ENCODE assay signal across 37 cellular contexts in the genomic region with DNA sequence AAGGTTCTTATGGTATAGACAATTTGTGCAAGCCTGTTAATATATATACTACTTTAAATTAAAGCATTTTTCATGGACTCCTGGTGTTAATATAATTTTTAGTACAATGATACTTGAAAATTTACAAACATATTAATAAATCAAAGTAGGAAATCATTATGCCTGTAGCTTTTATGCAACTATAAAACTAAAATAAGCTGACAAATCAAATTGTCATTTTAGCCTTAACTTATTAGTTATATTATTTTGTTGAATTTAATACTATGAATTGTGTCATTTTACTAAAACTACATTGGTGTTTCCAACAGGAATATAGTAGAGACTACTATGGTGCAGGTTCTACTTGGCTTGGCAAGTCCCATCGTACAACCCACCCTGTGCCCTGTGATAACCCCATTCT.
"Had no signal": no experiment of that assay in that cellular context is flagged by ENCODE, and none has a peak within 500 bp of the region (broad histone marks: within the 10 kb centered on the region; RNA-seq: fewer than 3 reads in every experiment).

No MANE protein-coding gene starts in this region.

- H3K4me1 Mint-ChIP-seq: activated B cell treated with CpG ODN at 0.5 μM for 24 hours; activated T-helper 17 cell treated with anti-CD3 and anti-CD28 coated beads, Interleukin-2, amount 50 U/mL, for 72 hours had no signal

- H3K27me3 ChIP-seq: adrenal gland, body of pancreas, brain microvascular endothelial cell, breast epithelium had no signal

- H3K36me3 Mint-ChIP-seq: activated CD4-positive, alpha-beta memory T cell treated with anti-CD3 and anti-CD28 coated beads for 36 hours; activated naive CD8-positive, alpha-beta T cell treated with anti-CD3 and anti-CD28 coated beads for 36 hours had no signal

- H3K9me3 Mint-ChIP-seq: activated B cell treated with CpG ODN at 0.5 μM for 24 hours; activated CD4-positive, alpha-beta memory T cell treated with anti-CD3 and anti-CD28 coated beads for 36 hours; activated CD4-positive, alpha-beta T cell treated with anti-CD3 and anti-CD28 coated beads, Interleukin-2, amount 10 ng/mL, durations not matched to agents 24 days and 14 days; activated CD8-positive, alpha-beta T cell treated with anti-CD3 and anti-CD28 coated beads for 36 hours; activated naive CD4-positive, alpha-beta T cell treated with anti-CD3 and anti-CD28 coated beads for 36 hours; activated naive CD4-positive, alpha-beta T cell treated with anti-CD3 and anti-CD28 coated beads, Interleukin-2, amount 50 U/mL, for 72 hours; activated T-cell treated with anti-CD3 and anti-CD28 coated beads, Interleukin-2, amount 50 U/mL, for 4 hours; activated T-cell treated with anti-CD3 and anti-CD28 coated beads, Interleukin-2, amount 50 U/mL, for 72 hours; activated T-helper 1 cell treated with anti-CD3 and anti-CD28 coated beads, Interleukin-12 subunit alpha, Interleukin-12 subunit beta, Interleukin-2, Interleukin-4 antibody, amounts not matched to agents 30 ng/mL and 10 ng/mL and 1 ng/mL, durations not matched to agents 14 hours and 24 hours and 36 hours; activated T-helper 17 cell treated with anti-CD3 and anti-CD28 coated beads, Interleukin-2, amount 50 U/mL, for 72 hours; T-helper 1 cell treated with Interleukin-12 subunit alpha and Interleukin-12 subunit beta and Interleukin-4 antibody, amounts not matched to agents 30 μg/mL and 1 μg/mL, for 36 hours; T-helper 2 cell treated with Interferon-gamma antibody and Interleukin-4, amounts not matched to agents 5 μg/mL and 100 μg/mL, for 36 hours had no signal

- FAIRE-seq: astrocyte, TTC549 had no signal

- H3K9me3 ChIP-seq: adrenal gland, body of pancreas had no signal

- H3K36me3 ChIP-seq: adrenal gland, brain microvascular endothelial cell, breast epithelium had no signal

- DNase-seq: activated B cell treated with CpG ODN at 0.5 μM for 24 hours; activated CD4-positive, alpha-beta memory T cell treated with anti-CD3 and anti-CD28 coated beads for 36 hours; activated CD4-positive, alpha-beta T cell treated with anti-CD3 and anti-CD28 coated beads for 4 hours; activated CD4-positive, alpha-beta T cell treated with anti-CD3 and anti-CD28 coated beads, Interleukin-2, amount 10 ng/mL, durations not matched to agents 24 days and 14 days; activated CD4-positive, alpha-beta T cell treated with anti-CD3 and anti-CD28 coated beads, Interleukin-2, amount 50 U/mL, for 1 hour; activated CD4-positive, alpha-beta T cell treated with anti-CD3 and anti-CD28 coated beads, Interleukin-2, amount 50 U/mL, for 4 hours; activated CD4-positive, CD25-positive, alpha-beta regulatory T cell treated with anti-CD3 and anti-CD28 coated beads, Interleukin-2, amount 50 U/mL, for 72 hours; activated CD8-positive, alpha-beta memory T cell treated with anti-CD3 and anti-CD28 coated beads, Interleukin-2, amount 50 U/mL, for 4 hours; activated CD8-positive, alpha-beta T cell treated with anti-CD3 and anti-CD28 coated beads for 36 hours; activated effector memory CD4-positive, alpha-beta T cell treated with anti-CD3 and anti-CD28 coated beads, Interleukin-2, amount 50 U/mL, for 16 hours; activated gamma-delta T cell treated with Interleukin-2 at 50 U/mL for 16 hours; activated naive CD4-positive, alpha-beta T cell; activated naive CD4-positive, alpha-beta T cell treated with anti-CD3 and anti-CD28 coated beads for 36 hours; activated naive CD4-positive, alpha-beta T cell treated with anti-CD3 and anti-CD28 coated beads, Interleukin-2, amount 50 U/mL, for 16 hours; activated naive CD8-positive, alpha-beta T cell treated with anti-CD3 and anti-CD28 coated beads for 36 hours; activated T-cell treated with anti-CD3 and anti-CD28 coated beads for 4 hours; activated T-cell treated with anti-CD3 and anti-CD28 coated beads, Interleukin-2, amount 50 U/mL, for 1 hour; activated T-cell treated with anti-CD3 and anti-CD28 coated beads, Interleukin-2, amount 50 U/mL, for 4 hours; activated T-cell treated with anti-CD3 and anti-CD28 coated beads, Interleukin-2, amount 50 U/mL, for 72 hours; adrenal gland; amniotic stem cell; aorta; body of pancreas; brain microvascular endothelial cell; central memory CD4-positive, alpha-beta T cell; T-helper 1 cell; T-helper 2 cell; T-helper 9 cell had no signal

- H3K27ac Mint-ChIP-seq: activated B cell treated with CpG ODN at 0.5 μM for 24 hours; activated CD4-positive, alpha-beta memory T cell treated with anti-CD3 and anti-CD28 coated beads for 36 hours; activated CD4-positive, alpha-beta T cell treated with anti-CD3 and anti-CD28 coated beads, Interleukin-2, amount 10 ng/mL, durations not matched to agents 24 days and 14 days; activated CD8-positive, alpha-beta T cell treated with anti-CD3 and anti-CD28 coated beads for 36 hours; activated naive CD4-positive, alpha-beta T cell treated with anti-CD3 and anti-CD28 coated beads for 36 hours; activated naive CD4-positive, alpha-beta T cell treated with anti-CD3 and anti-CD28 coated beads, Interleukin-2, amount 50 U/mL, for 72 hours; activated T-cell treated with anti-CD3 and anti-CD28 coated beads, Interleukin-2, amount 50 U/mL, for 72 hours; activated T-helper 1 cell treated with anti-CD3 and anti-CD28 coated beads, Interleukin-12 subunit alpha, Interleukin-12 subunit beta, Interleukin-2, Interleukin-4 antibody, amounts not matched to agents 30 ng/mL and 10 ng/mL and 1 ng/mL, durations not matched to agents 14 hours and 24 hours and 36 hours; activated T-helper 17 cell treated with anti-CD3 and anti-CD28 coated beads, Interleukin-2, amount 50 U/mL, for 72 hours; T-helper 1 cell treated with Interleukin-12 subunit alpha and Interleukin-12 subunit beta and Interleukin-4 antibody, amounts not matched to agents 30 μg/mL and 1 μg/mL, for 36 hours; T-helper 2 cell treated with Interferon-gamma antibody and Interleukin-4, amounts not matched to agents 5 μg/mL and 100 μg/mL, for 36 hours had no signal

- H3K27ac ChIP-seq: adrenal gland, body of pancreas, brain microvascular endothelial cell, breast epithelium, VCaP had no signal

- H3K4me3 ChIP-seq: adrenal gland, body of pancreas, breast epithelium had no signal

- H3K4me1 ChIP-seq: adrenal gland, breast epithelium had no signal

- ATAC-seq: activated CD8-positive, alpha-beta T cell treated with anti-CD3 and anti-CD28 coated beads for 36 hours; activated naive CD4-positive, alpha-beta T cell treated with anti-CD3 and anti-CD28 coated beads, Interleukin-2, amount 50 U/mL, for 72 hours; activated T-cell treated with anti-CD3 and anti-CD28 coated beads, Interleukin-2, amount 50 U/mL, for 4 hours; activated T-cell treated with anti-CD3 and anti-CD28 coated beads, Interleukin-2, amount 50 U/mL, for 72 hours; activated T-helper 17 cell treated with anti-CD3 and anti-CD28 coated beads, Interleukin-2, amount 50 U/mL, for 72 hours; body of pancreas had no signal

- H3K4me3 Mint-ChIP-seq: activated B cell treated with CpG ODN at 0.5 μM for 24 hours; activated CD4-positive, alpha-beta memory T cell treated with anti-CD3 and anti-CD28 coated beads for 36 hours; activated CD4-positive, alpha-beta T cell treated with anti-CD3 and anti-CD28 coated beads, Interleukin-2, amount 10 ng/mL, durations not matched to agents 24 days and 14 days; activated CD8-positive, alpha-beta T cell treated with anti-CD3 and anti-CD28 coated beads for 36 hours; activated T-cell treated with anti-CD3 and anti-CD28 coated beads, Interleukin-2, amount 50 U/mL, for 4 hours; activated T-helper 17 cell treated with anti-CD3 and anti-CD28 coated beads, Interleukin-2, amount 50 U/mL, for 72 hours; T-helper 1 cell treated with Interleukin-12 subunit alpha and Interleukin-12 subunit beta and Interleukin-4 antibody, amounts not matched to agents 30 μg/mL and 1 μg/mL, for 36 hours; T-helper 2 cell treated with Interferon-gamma antibody and Interleukin-4, amounts not matched to agents 5 μg/mL and 100 μg/mL, for 36 hours had no signal
